25 cellular contexts compared by ENCODE assay signal in the genomic region with DNA sequence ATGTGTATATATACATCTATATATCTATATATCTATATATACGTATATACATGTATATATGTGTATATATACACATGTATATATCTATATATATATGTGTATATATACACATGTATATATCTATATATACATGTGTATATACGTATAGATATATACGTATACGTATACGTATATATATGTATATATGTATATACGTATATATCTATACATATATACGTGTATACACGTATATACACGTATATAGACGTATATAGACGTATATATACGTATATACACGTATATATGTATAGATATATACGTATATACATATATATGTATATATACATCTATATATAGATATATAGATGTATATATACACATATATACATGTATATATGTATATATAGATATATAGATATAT.
"Had no signal": no experiment of that assay in that cellular context is flagged by ENCODE, and none has a peak within 500 bp of the region (broad histone marks: within the 10 kb centered on the region; RNA-seq: fewer than 3 reads in every experiment).

No MANE protein-coding gene starts in this region.

- H3K27ac ChIP-seq: coronary artery, dorsolateral prefrontal cortex, epithelial cell of prostate, esophagus squamous epithelium, gastrocnemius medialis, heart right ventricle, left lung, lower lobe of right lung had no signal

- H3K27me3 ChIP-seq: dorsolateral prefrontal cortex, esophagus squamous epithelium, gastrocnemius medialis, heart right ventricle, left lung had no signal

- H3K27ac Mint-ChIP-seq: mesothelial cell of epicardium, naive B cell had no signal

- H3K4me3 ChIP-seq: coronary artery, dorsolateral prefrontal cortex, esophagus squamous epithelium, gastrocnemius medialis, heart right ventricle, left lung, lower lobe of right lung, mucosa of descending colon had no signal

- H3K4me1 Mint-ChIP-seq: naive B cell had no signal

- DNase-seq: dermis blood vessel endothelial cell; dorsolateral prefrontal cortex; effector CD4-positive, alpha-beta T cell; effector memory CD4-positive, alpha-beta T cell; erythroblast; esophagus squamous epithelium; foreskin fibroblast; foreskin melanocyte; gastrocnemius medialis; glutamatergic neuron; head of caudate nucleus; heart right ventricle; hippocampal formation; left cardiac atrium; left lung; left ventricle myocardium superior; lower lobe of right lung; mesenchymal stem cell; mucosa of descending colon; naive B cell had no signal

- FAIRE-seq: islet of Langerhans, keratinocyte had no signal

- H3K9me3 ChIP-seq: gastrocnemius medialis had no signal

- H3K36me3 ChIP-seq: esophagus squamous epithelium, gastrocnemius medialis, heart right ventricle, left lung, lower lobe of right lung had no signal

- H3K4me3 Mint-ChIP-seq: mesothelial cell of epicardium, naive B cell had no signal
